ENCODE assay signal across 24 cellular contexts in genomic region chr4:106268731-106269272, GRCh38. TPM values are rescaled to one million over a fixed set of nuclear protein-coding genes. Genes with fewer than 3 reads are reported as not detected.
A peak's percentile ranks its signal among the peaks of the same experiment; 100 is the strongest.
DNase-seq lines count a peak whose midpoint lies in the region; ATAC-seq and TF ChIP-seq lines count a peak whose summit lies in the region.
"Had no signal": no experiment of that assay in that cellular context is flagged by ENCODE, and none has a peak within 500 bp of the region (broad histone marks: within the 10 kb centered on the region; RNA-seq: fewer than 3 reads in every experiment).

No MANE protein-coding gene starts in this region.

- POLR2A ChIA-PET in IMR-90 (lab: Charles Lee; ENCODE audit: unreplicated experiment) = no interaction called here

- no peak overlapping the region for H3K23ac ChIP-seq in IMR-90 (ENCODE audit: low read depth, low read length)

- DNase-seq in AG08395 (ENCODE audit: low spot score) (peak; percentile 7), IMR-90 (no peak), astrocyte of the cerebellum (ENCODE audit: low read depth) (peak; percentile 20), hepatic stellate cell (ENCODE audit: low spot score) (no peak), DMS 273 treated with DMSO at 0.1 percent for 48 hours (lab: John Stamatoyannopoulos, UW) (no peak)
- DNase-seq: 8988T; BE2C; CD4-positive, CD25-positive, alpha-beta regulatory T cell; DND-41; KG1; NCI-H1092 treated with DMSO at 0.1 percent for 48 hours; NCI-H146; NCI-H2029; NCI-H226; NCI-H510A treated with DMSO at 0.1 percent for 48 hours; NCI-H748 treated with DMSO at 0.1 percent for 48 hours; SHP77 treated with DMSO at 0.1 percent for 48 hours; T-cell had no signal

- intact Hi-C loops in IMR-90 (cut with micrococcal nuclease) = loop anchor here (5.0 to 10.0 kb wide), 2 partner anchors 48 to 546 kb away; partner anchors contain the start of genes AIMP1 and TBCK

- H2AK5ac ChIP-seq in IMR-90 (ENCODE audit: low read depth, low read length) = no peak overlapping the region

- peak overlapping the region in 2 of 3 experiments; percentile 16 to 71 for H3K27ac Mint-ChIP-seq in nephron
- H3K27ac Mint-ChIP-seq: CD4-positive, CD25-positive, alpha-beta regulatory T cell; T-cell had no signal

- H4K20me1 ChIP-seq in IMR-90 (ENCODE audit: insufficient read depth, low read length) = no peaks in the 10 kb centered on the region

- no peaks in the 10 kb centered on the region for H3K9me3 Mint-ChIP-seq in nephron
- H3K9me3 Mint-ChIP-seq: T-cell had no signal

- no peak overlapping the region for H2BK5ac ChIP-seq in IMR-90 (ENCODE audit: low read depth, low read length, poor library complexity, severe bottlenecking)

- no peak overlapping the region for H3K27ac ChIP-seq in IMR-90 (ENCODE audit: insufficient read depth, low read length)
- H3K27ac ChIP-seq: HL-60, RWPE1 had no signal

- dilution Hi-C loops in IMR-90 (cut with HindIII; ENCODE audit: low sequenced_read_pairs, unreplicated experiment) = no loop called here

- no peak overlapping the region for H3K4me3 Mint-ChIP-seq in nephron
- H3K4me3 Mint-ChIP-seq: CD4-positive, CD25-positive, alpha-beta regulatory T cell; T-cell had no signal

- peaks cover 2% of the 10 kb centered on the region; the same call in 1 of the 2 replicates for H3K4me1 ChIP-seq in IMR-90 (ENCODE audit: control insufficient read depth, insufficient read depth, low read length)
- H3K4me1 ChIP-seq: BE2C had no signal

- H3K9me3 ChIP-seq in IMR-90 (ENCODE audit: control insufficient read depth, insufficient read depth, low read length) = no peaks in the 10 kb centered on the region
- H3K9me3 ChIP-seq: BE2C had no signal

- no peak overlapping the region for H4K91ac ChIP-seq in IMR-90 (ENCODE audit: insufficient read depth, low read depth, low read length)

- no peak overlapping the region for H3K4ac ChIP-seq in IMR-90 (ENCODE audit: low read depth, low read length)

- 0 out of 2 replicates have a peak, but pooled peaks cover 2% of the 10 kb centered on the region for H3K36me3 ChIP-seq in IMR-90 (ENCODE audit: control insufficient read depth, insufficient read depth, low read length)
- H3K36me3 ChIP-seq: BE2C had no signal

- no peak overlapping the region for H4K8ac ChIP-seq in IMR-90 (ENCODE audit: low read depth in 2 of 2, low read length in 2 of 2)

- no peak overlapping the region for H3K56ac ChIP-seq in IMR-90 (ENCODE audit: extremely low read depth, insufficient read depth, low read length)

- H2AFZ ChIP-seq in IMR-90 (replicated peaks; ENCODE audit: low read length, poor library complexity) = no peak overlapping the region

- H3K14ac ChIP-seq in IMR-90 (replicated peaks; ENCODE audit: low read depth, low read length) = no peak overlapping the region

- H3K4me3 ChIP-seq in IMR-90 (ENCODE audit: insufficient read depth, low read depth, low read length) (no peak overlapping the region), astrocyte of the cerebellum (ENCODE audit: low read depth, low read length) (no peak overlapping the region)

- CTCF ChIA-PET in IMR-90 (lab: Yijun Ruan, JAX) = interaction anchor here (1.2 kb wide), 1 partner anchor 60 kb away, joined by 3 read pairs; no protein-coding TSS in a partner anchor

- no peaks in the 10 kb centered on the region for H3K9me1 ChIP-seq in IMR-90 (ENCODE audit: insufficient read depth, low read length)

- peaks cover 15% of the 10 kb centered on the region for H3K4me1 Mint-ChIP-seq in nephron

- H3K9ac ChIP-seq in IMR-90 (ENCODE audit: low read depth, low read length) = no peak overlapping the region

- no TSS peak for BruUV-seq in IMR-90 (replicated peaks; lab: Mats Ljungman, UMichigan)

- TF ChIP-seq RAD21 in IMR-90 (IDR thresholded peaks at IDR 0.05; ENCODE audit: low read length) = no peak

- no peak overlapping the region for H3K18ac ChIP-seq in IMR-90 (ENCODE audit: low read depth, low read length)

- H2BK15ac ChIP-seq in IMR-90 (ENCODE audit: low read depth, low read length) = no peak overlapping the region

- H2AK9ac ChIP-seq in IMR-90 (replicated peaks; ENCODE audit: low read depth, low read length, poor library complexity) = no peak overlapping the region

- no peak overlapping the region for H3K4me2 ChIP-seq in IMR-90 (ENCODE audit: low read depth, low read length)

- H3K36me3 Mint-ChIP-seq in nephron (ENCODE audit: low read depth) = peaks cover 12% of the 10 kb centered on the region

- peaks cover 0 to 3% of the 10 kb centered on the region in 2 experiments; a peak in 3 of 4 replicates for H3K79me1 ChIP-seq in IMR-90 (ENCODE audit: low read depth in 1 of 2, low read length in 2 of 2)

- no peak for TF ChIP-seq CTCF in IMR-90 (conservative IDR thresholded peaks at IDR 0.05; ENCODE audit: low read depth, low read length)
- no peak for TF ChIP-seq CTCF in astrocyte of the cerebellum (IDR thresholded peaks at IDR 0.05; ENCODE audit: low read depth, low read length, missing control alignments)
- TF ChIP-seq CTCF in nephron (IDR thresholded peaks at IDR 0.05; ENCODE audit: unreplicated experiment in 3 of 3) = no peak

- no peak overlapping the region for H4K5ac ChIP-seq in IMR-90 (ENCODE audit: low read depth, low read length)

- H3K27me3 ChIP-seq in IMR-90 (ENCODE audit: control insufficient read depth, insufficient read depth, low read length) = no peaks in the 10 kb centered on the region
- H3K27me3 ChIP-seq: BE2C had no signal

- H3K27me3 Mint-ChIP-seq in nephron (ENCODE audit: low read depth) = no peaks in the 10 kb centered on the region
- H3K27me3 Mint-ChIP-seq: CD4-positive, CD25-positive, alpha-beta regulatory T cell; T-cell had no signal

- no peak overlapping the region for H2BK20ac ChIP-seq in IMR-90 (ENCODE audit: low read depth, low read length)

- ATAC-seq in IMR-90 (ENCODE audit: low read depth) (no peak), GM19328 (IDR thresholded peaks at IDR 0.05; ENCODE audit: unreplicated experiment) (no peak), HG02840 (IDR thresholded peaks at IDR 0.05; ENCODE audit: low FRiP score, unreplicated experiment) (no peak)
- ATAC-seq: HepG2, T-cell had no signal

- H2BK120ac ChIP-seq in IMR-90 (ENCODE audit: low read depth, low read length) = no peak overlapping the region

- TF ChIP-seq POLR2A in IMR-90 (IDR thresholded peaks at IDR 0.05; ENCODE audit: low read depth, low read length) = no peak

- in situ Hi-C loops in IMR-90 (cut with MboI; ENCODE audit: low sequenced_read_pairs) (no loop called here), astrocyte of the cerebellum (cut with HindIII; ENCODE audit: low sequenced_read_pairs) (no loop called here)

TF ChIP-seq in IMR-90, 13 proteins besides CTCF, POLR2A, EP300 and RAD21:
- peak; percentile 23; the same call in 1 of the 2 replicates for TF ChIP-seq MAFK (IDR thresholded peaks at IDR 0.05; ENCODE audit: low read depth, low read length)
- no peak for TF ChIP-seq SMC3 (IDR thresholded peaks at IDR 0.05; ENCODE audit: low read depth, low read length)

RNA-seq across cellular contexts. Expression of gene TBCK, which starts 47.2 kb away (rescaled TPM):
- 29.9 and 30.3 TPM in 2 replicates for total RNA-seq in IMR-90 (2012; rRNA removed)
- polyA plus RNA-seq in IMR-90 (2012; rRNA removed) = 10.2 and 10.7 TPM in 2 replicates
- 3.5 and 11.9 TPM in 2 replicates for polyA plus RNA-seq in IMR-90 (2012; cell fraction: cytosol; rRNA removed)
- 5.6 and 37.5 TPM in 2 replicates for polyA plus RNA-seq in IMR-90 (2012; cell fraction: nucleus; rRNA removed; ENCODE audit: low replicate concordance)

RNA-seq across cellular contexts. Expression of gene AIMP1, which starts 47.5 kb away (rescaled TPM):
- total RNA-seq in IMR-90 (2012; rRNA removed) = 11.8 and 27.5 TPM in 2 replicates
- polyA plus RNA-seq in IMR-90 (2012; rRNA removed) = 18.2 and 21.4 TPM in 2 replicates
- polyA plus RNA-seq in IMR-90 (2012; cell fraction: cytosol; rRNA removed) = 1.2 and 1.8 TPM in 2 replicates
- 0.78 and 10.8 TPM in 2 replicates for polyA plus RNA-seq in IMR-90 (2012; cell fraction: nucleus; rRNA removed; ENCODE audit: low replicate concordance)

Comparison
In these comparisons a context has a peak if more than half of its experiments do, and no peak if none do; other contexts are left out.
1. DNase-seq: peak in AG08395 (single experiment) and astrocyte of the cerebellum (single experiment); none in IMR-90 (single experiment), hepatic stellate cell (single experiment) and DMS 273 treated with DMSO at 0.1 percent for 48 hours (single experiment).